21 cellular contexts compared by ENCODE assay signal in the genomic region with DNA sequence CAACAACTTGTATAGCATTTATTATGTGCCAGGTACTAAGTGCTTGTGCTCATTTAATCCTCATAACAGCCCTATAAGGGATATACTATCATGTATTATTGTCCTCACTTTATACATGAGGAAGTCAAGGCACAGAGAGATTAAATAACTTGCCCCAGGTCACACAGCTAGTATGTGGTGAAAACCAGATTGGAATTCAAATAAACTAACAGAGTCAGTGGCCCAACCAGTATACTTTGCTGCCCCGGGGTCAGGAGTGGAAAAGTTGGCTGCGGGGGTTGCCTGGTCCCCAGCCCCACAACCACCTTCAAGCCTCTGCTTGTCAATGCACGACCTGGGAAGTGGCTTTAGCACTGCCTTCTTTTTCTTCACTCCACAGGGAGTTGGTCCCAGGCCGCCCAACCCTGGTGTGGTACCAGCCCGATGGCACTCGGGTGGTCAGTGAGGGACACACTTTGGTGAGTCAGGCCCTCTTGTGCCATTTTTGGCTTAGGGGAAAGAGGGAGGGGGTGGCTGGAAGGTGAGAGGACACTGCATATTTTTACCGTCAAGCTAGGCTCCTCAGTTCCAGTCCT. TPM values are rescaled to one million over a fixed set of nuclear protein-coding genes. Genes with fewer than 3 reads are reported as not detected.
A peak's percentile ranks its signal among the peaks of the same experiment; 100 is the strongest.
DNase-seq lines count a peak whose midpoint lies in the region; ATAC-seq, FAIRE-seq and TF ChIP-seq lines count a peak whose summit lies in the region.
"Had no signal": no experiment of that assay in that cellular context is flagged by ENCODE, and none has a peak within 500 bp of the region (broad histone marks: within the 10 kb centered on the region; RNA-seq: fewer than 3 reads in every experiment).

No MANE protein-coding gene starts in this region.

- H3K36me3 Mint-ChIP-seq in mesothelial cell of epicardium = peaks cover 2% of the 10 kb centered on the region

- H3K36me3 ChIP-seq in left ventricle myocardium inferior (peaks cover 55% of the 10 kb centered on the region), keratinocyte (ENCODE audit: control insufficient read depth in 2 of 2, extremely low read depth in 1 of 2, insufficient read depth in 2 of 2, low read length in 2 of 2) (peaks cover 29 to 34% of the 10 kb centered on the region in 2 experiments)

- peaks cover 13% of the 10 kb centered on the region for H3K27me3 Mint-ChIP-seq in mesothelial cell of epicardium (ENCODE audit: low read depth)

- no peaks in the 10 kb centered on the region for H3K9me1 ChIP-seq in keratinocyte (ENCODE audit: control insufficient read depth, extremely low read depth, insufficient read depth, low read length)

- H4K20me1 ChIP-seq in keratinocyte (ENCODE audit: control insufficient read depth, extremely low read depth, insufficient read depth, low read length) = no peaks in the 10 kb centered on the region

- DNase-seq in left ventricle myocardium inferior = no peak
- DNase-seq in Right ventricle myocardium superior = no peak
- no peak for DNase-seq in keratinocyte (ENCODE audit: low read depth, low spot score)
- no peak for DNase-seq in SHP77 treated with DMSO at 0.1 percent for 48 hours (lab: John Stamatoyannopoulos, UW)
- DNase-seq in NCI-H524 treated with DMSO at 0.1 percent for 48 hours (lab: John Stamatoyannopoulos, UW) = no peak
- no peak for DNase-seq in mesothelial cell of epicardium (ENCODE audit: low spot score in 2 of 2, unreplicated experiment in 2 of 2)
- DNase-seq: activated CD4-positive, alpha-beta T cell treated with anti-CD3 and anti-CD28 coated beads, Interleukin-2, amount 50 U/mL, for 1 hour; DMS79 treated with DMSO at 0.1 percent for 48 hours; effector CD4-positive, alpha-beta T cell; MV-4-11; sigmoid colon; stimulated activated CD4-positive, alpha-beta T cell treated with anti-CD3 and anti-CD28 coated beads, Interleukin-4, amount 100 ng/mL, for 24 hours had no signal

- peaks cover 33% of the 10 kb centered on the region for H3K79me2 ChIP-seq in keratinocyte (ENCODE audit: control insufficient read depth, insufficient read depth, low read length)

- peaks cover 65% of the 10 kb centered on the region for H3K4me1 ChIP-seq in left ventricle myocardium inferior
- H3K4me1 ChIP-seq in keratinocyte (ENCODE audit: control insufficient read depth, extremely low read depth, insufficient read depth, low read length) = peaks cover 27% of the 10 kb centered on the region

- H3K4me3 ChIP-seq in left ventricle myocardium inferior (peak overlapping the region; percentile 80), keratinocyte (ENCODE audit: control insufficient read depth in 2 of 3, extremely low read depth in 1 of 3, insufficient read depth in 2 of 3, low read depth in 1 of 3, low read length in 3 of 3) (peak overlapping the region in 2 of 3 experiments; percentile 41 to 93)

- H3K9me3 Mint-ChIP-seq in mesothelial cell of epicardium = no peaks in the 10 kb centered on the region

- H3K9ac ChIP-seq in keratinocyte (ENCODE audit: control insufficient read depth, extremely low read depth, insufficient read depth, low read length) = peak overlapping the region; percentile 84

- H3K9me3 ChIP-seq in left ventricle myocardium inferior (replicated peaks) (no peaks in the 10 kb centered on the region), keratinocyte (ENCODE audit: control insufficient read depth, low read depth, low read length) (no peaks in the 10 kb centered on the region)
- H3K9me3 ChIP-seq: sigmoid colon had no signal

- TF ChIP-seq CTCF in left ventricle myocardium inferior (IDR thresholded peaks at IDR 0.05; ENCODE audit: borderline replicate concordance) (no peak), VCaP (conservative IDR thresholded peaks at IDR 0.05) (no peak), keratinocyte (optimal IDR thresholded peaks at IDR 0.05 in 1 of 3, IDR thresholded peaks at IDR 0.05 in 1 of 3, conservative IDR thresholded peaks at IDR 0.05 in 1 of 3; ENCODE audit: extremely low read depth in 1 of 3, insufficient read depth in 2 of 3, low read length in 3 of 3) (no peak), mesothelial cell of epicardium (IDR thresholded peaks at IDR 0.05; ENCODE audit: unreplicated experiment) (no peak)

- FAIRE-seq in keratinocyte (lab: Jason Lieb, UNC) = no peak
- FAIRE-seq: bronchial epithelial cell had no signal

- dilution Hi-C loops in keratinocyte (cut with MboI; ENCODE audit: extremely low pct_ligation_motif_present, low sequenced_read_pairs) = no loop called here

- intact Hi-C loops in left ventricle myocardium inferior (cut with micrococcal nuclease) = no loop called here
- intact Hi-C loops in Right ventricle myocardium superior (cut with DNase I) = no loop called here

- H3K27me3 ChIP-seq in left ventricle myocardium inferior (ENCODE audit: low read depth) = no peaks in the 10 kb centered on the region
- no peaks in the 10 kb centered on the region for H3K27me3 ChIP-seq in keratinocyte (ENCODE audit: control insufficient read depth, extremely low read depth, insufficient read depth, low read length)
- H3K27me3 ChIP-seq: sigmoid colon had no signal

- no peak overlapping the region for H3K4me3 Mint-ChIP-seq in mesothelial cell of epicardium

- H3K4me2 ChIP-seq in keratinocyte (ENCODE audit: control insufficient read depth, extremely low read depth, insufficient read depth, low read depth, low read length) = peak overlapping the region; percentile 95

- ATAC-seq in Right ventricle myocardium superior (ENCODE audit: poor library complexity) = no peak
- ATAC-seq: Right ventricle myocardium inferior had no signal

- no peak overlapping the region for H2AFZ ChIP-seq in keratinocyte (ENCODE audit: control insufficient read depth, low read length)

- H3K27ac Mint-ChIP-seq in mesothelial cell of epicardium = no peak overlapping the region

- H3K27ac ChIP-seq in left ventricle myocardium inferior (replicated peaks) = peak overlapping the region; percentile 98
- H3K27ac ChIP-seq in VCaP = peak overlapping the region; percentile 92; the same call in 1 of the 2 replicates
- H3K27ac ChIP-seq in keratinocyte (ENCODE audit: control insufficient read depth, insufficient read depth, low read length) = peak overlapping the region; percentile 17

- peaks cover 28% of the 10 kb centered on the region for H3K4me1 Mint-ChIP-seq in mesothelial cell of epicardium

RNA-seq across cellular contexts. Expression of a gene that starts 2.5 kb away (rescaled TPM):
- total RNA-seq in left ventricle myocardium inferior (82.1 TPM), Right ventricle myocardium superior (77.6 TPM), mesothelial cell of epicardium (32.7 to 36.1 TPM (median 36.1 TPM) in 3 replicates)
- polyA plus RNA-seq in keratinocyte = 130 to 280 TPM (median 131 TPM) in 3 replicates
- polyA plus RNA-seq in keratinocyte (2011; ENCODE audit: low read depth) = 106 TPM
- 98.3 and 169 TPM in 2 replicates for polyA plus RNA-seq in keratinocyte (2011; cell fraction: cytosol; rRNA removed)
- polyA plus RNA-seq in keratinocyte (2011; cell fraction: nucleus; rRNA removed) = 313 and 412 TPM in 2 replicates
- polyA plus RNA-seq in keratinocyte (2012; ENCODE audit: low replicate concordance) = 166 and 194 TPM in 2 replicates
- 269 to 455 TPM (median 448 TPM) in 3 replicates for polyA minus RNA-seq in keratinocyte
- polyA minus RNA-seq in keratinocyte (2011; cell fraction: cytosol; rRNA and poly(A)+ RNA removed) = 471 TPM
- polyA minus RNA-seq in keratinocyte (2011; cell fraction: nucleus; rRNA and poly(A)+ RNA removed) = 347 and 394 TPM in 2 replicates

RNA-seq across cellular contexts. Expression of a gene that starts 9.9 kb away (rescaled TPM):
- total RNA-seq in left ventricle myocardium inferior (1.7 TPM), Right ventricle myocardium superior (2.6 TPM), mesothelial cell of epicardium (30.8 to 31.2 TPM (median 30.9 TPM) in 3 replicates)
- 7.6 to 11.0 TPM (median 9.9 TPM) in 3 replicates for polyA plus RNA-seq in keratinocyte
- 7.7 TPM for polyA plus RNA-seq in keratinocyte (2011; ENCODE audit: low read depth)
- polyA plus RNA-seq in keratinocyte (2011; cell fraction: cytosol; rRNA removed) = 5.6 and 8.1 TPM in 2 replicates
- 13.7 and 15.9 TPM in 2 replicates for polyA plus RNA-seq in keratinocyte (2011; cell fraction: nucleus; rRNA removed)
- polyA plus RNA-seq in keratinocyte (2012; ENCODE audit: low replicate concordance) = 7.2 and 12.3 TPM in 2 replicates
- 5.4 to 9.9 TPM (median 7.6 TPM) in 3 replicates for polyA minus RNA-seq in keratinocyte
- 12.3 TPM for polyA minus RNA-seq in keratinocyte (2011; cell fraction: cytosol; rRNA and poly(A)+ RNA removed)
- 7.3 and 8.2 TPM in 2 replicates for polyA minus RNA-seq in keratinocyte (2011; cell fraction: nucleus; rRNA and poly(A)+ RNA removed)

RNA-seq across cellular contexts. Expression of a gene that starts 20.0 kb away (rescaled TPM):
- total RNA-seq in left ventricle myocardium inferior (not detected), Right ventricle myocardium superior (not detected), mesothelial cell of epicardium (0.58 TPM in 1 of 3 replicates, not detected in the others)
- 0.05 TPM in 1 of 3 replicates, not detected in the others for polyA plus RNA-seq in keratinocyte
- polyA plus RNA-seq in keratinocyte (2011; ENCODE audit: low read depth) = not detected
- polyA plus RNA-seq in keratinocyte (2011; cell fraction: cytosol; rRNA removed) = not detected in 2 replicates
- polyA plus RNA-seq in keratinocyte (2011; cell fraction: nucleus; rRNA removed) = 0.11 and 0.27 TPM in 2 replicates
- polyA plus RNA-seq in keratinocyte (2012; ENCODE audit: low replicate concordance) = 0.14 TPM in 1 of 2 replicates, not detected in the other
- polyA minus RNA-seq in keratinocyte = 0.43 TPM in 1 of 3 replicates, not detected in the others
- not detected for polyA minus RNA-seq in keratinocyte (2011; cell fraction: cytosol; rRNA and poly(A)+ RNA removed)
- not detected in 2 replicates for polyA minus RNA-seq in keratinocyte (2011; cell fraction: nucleus; rRNA and poly(A)+ RNA removed)
- total RNA-seq: bronchial epithelial cell, fibroblast of villous mesenchyme, H4, liver, Right ventricle myocardium inferior, ureter had no signal
- polyA plus RNA-seq: BJ, liver, neural cell had no signal

RNA-seq across cellular contexts. Expression of a gene that starts 20.0 kb away (rescaled TPM):
- total RNA-seq in left ventricle myocardium inferior (not detected), Right ventricle myocardium superior (0.16 TPM), mesothelial cell of epicardium (1.8 to 2.9 TPM (median 1.9 TPM) in 3 replicates)
- 0.11 to 0.46 TPM (median 0.14 TPM) in 3 replicates for polyA plus RNA-seq in keratinocyte
- 0.20 TPM for polyA plus RNA-seq in keratinocyte (2011; ENCODE audit: low read depth)
- 0.06 TPM in 1 of 2 replicates, not detected in the other for polyA plus RNA-seq in keratinocyte (2011; cell fraction: cytosol; rRNA removed)
- 1.0 and 1.1 TPM in 2 replicates for polyA plus RNA-seq in keratinocyte (2011; cell fraction: nucleus; rRNA removed)
- polyA plus RNA-seq in keratinocyte (2012; ENCODE audit: low replicate concordance) = 0.13 and 1.3 TPM in 2 replicates
- polyA minus RNA-seq in keratinocyte = 0.16 TPM in 1 of 3 replicates, not detected in the others
- polyA minus RNA-seq in keratinocyte (2011; cell fraction: cytosol; rRNA and poly(A)+ RNA removed) = not detected
- not detected in 2 replicates for polyA minus RNA-seq in keratinocyte (2011; cell fraction: nucleus; rRNA and poly(A)+ RNA removed)
- total RNA-seq: fibroblast of villous mesenchyme, H4 had no signal

RNA-seq across cellular contexts. Expression of a gene that starts 25.0 kb away (rescaled TPM):
- total RNA-seq in left ventricle myocardium inferior (0.71 TPM), Right ventricle myocardium superior (0.75 TPM), mesothelial cell of epicardium (14.6 to 17.8 TPM (median 15.4 TPM) in 3 replicates)
- polyA plus RNA-seq in keratinocyte = 3.3 to 9.0 TPM (median 4.4 TPM) in 3 replicates
- 11.6 TPM for polyA plus RNA-seq in keratinocyte (2011; ENCODE audit: low read depth)
- polyA plus RNA-seq in keratinocyte (2011; cell fraction: cytosol; rRNA removed) = 4.9 and 6.5 TPM in 2 replicates
- 4.7 and 4.9 TPM in 2 replicates for polyA plus RNA-seq in keratinocyte (2011; cell fraction: nucleus; rRNA removed)
- 3.9 and 47.4 TPM in 2 replicates for polyA plus RNA-seq in keratinocyte (2012; ENCODE audit: low replicate concordance)
- polyA minus RNA-seq in keratinocyte = 3.6 to 8.3 TPM (median 4.2 TPM) in 3 replicates
- 5.0 TPM for polyA minus RNA-seq in keratinocyte (2011; cell fraction: cytosol; rRNA and poly(A)+ RNA removed)
- polyA minus RNA-seq in keratinocyte (2011; cell fraction: nucleus; rRNA and poly(A)+ RNA removed) = 2.5 and 2.8 TPM in 2 replicates

Comparison
In these comparisons a context has a peak if more than half of its experiments do, and no peak if none do; other contexts are left out.
1. H3K27ac ChIP-seq: peak in every context shown above with its lines; median percentile 98 in left ventricle myocardium inferior; 92 in VCaP; 17 in keratinocyte.